8 cellular contexts compared by ENCODE assay signal in the genomic region with DNA sequence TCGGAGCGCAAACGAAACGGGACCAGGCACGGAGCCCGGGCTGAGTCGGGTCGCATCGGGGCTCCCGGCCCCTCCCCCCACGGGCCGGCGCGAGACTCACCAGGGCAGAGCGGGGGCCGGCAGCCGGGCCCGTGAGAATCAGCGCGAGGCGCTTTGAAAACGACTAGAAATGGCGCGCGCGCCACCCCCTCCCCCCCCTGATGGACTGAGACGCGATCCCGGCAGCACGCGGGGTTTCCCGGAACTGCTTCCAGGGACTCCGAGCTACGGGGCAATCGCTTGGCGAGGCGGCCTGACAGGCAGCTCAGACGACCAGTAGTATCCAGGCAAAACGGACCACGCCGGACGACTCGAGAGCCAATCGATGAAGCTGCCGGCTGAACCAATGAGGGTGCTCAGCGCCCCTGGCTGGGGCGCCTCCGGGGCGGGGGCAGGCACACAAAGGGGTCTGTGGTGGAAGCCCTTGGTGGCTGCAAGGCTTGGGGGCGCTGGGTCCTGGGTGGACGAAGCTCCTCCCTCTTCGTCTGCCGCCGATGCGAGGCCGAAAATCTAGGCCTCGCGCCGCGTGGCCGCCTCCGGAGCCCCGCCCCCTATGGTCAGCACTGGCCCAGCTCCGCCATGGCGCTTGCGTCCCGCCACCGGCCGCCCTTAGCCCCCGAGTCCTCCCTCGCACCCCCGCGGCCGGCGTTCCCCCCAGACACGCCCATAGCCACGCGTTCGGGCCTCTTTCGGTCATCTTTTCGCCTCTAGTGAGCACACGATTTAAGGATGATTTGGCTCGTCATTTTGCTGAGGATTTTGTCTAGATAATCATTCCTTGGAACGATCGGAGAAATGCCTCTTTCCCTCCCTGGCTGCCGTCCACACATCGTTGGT. TPM values are rescaled to one million over a fixed set of nuclear protein-coding genes. Genes with fewer than 3 reads are reported as not detected.
A peak's percentile ranks its signal among the peaks of the same experiment; 100 is the strongest.
DNase-seq lines count a peak whose midpoint lies in the region; ATAC-seq, FAIRE-seq and TF ChIP-seq lines count a peak whose summit lies in the region.

HNRNPR (minus strand) TSS at position 174 of the 876 bp plus-strand sequence. CDS start 3,276 bp downstream, outside the sequence.

- H3K9me3 ChIP-seq in KOPT-K1 (ENCODE audit: insufficient read depth, low read length, poor library complexity, severe bottlenecking) = no peaks in the 10 kb centered on the region
- H3K9me3 ChIP-seq in esophagus muscularis mucosa = no peaks in the 10 kb centered on the region
- H3K9me3 ChIP-seq in muscle layer of duodenum (ENCODE audit: control insufficient read depth in 1 of 2, low read length in 2 of 2) = no peaks in the 10 kb centered on the region

- H3K9me3 Mint-ChIP-seq in activated T-cell treated with anti-CD3 and anti-CD28 coated beads, Interleukin-2, amount 50 U/mL, for 72 hours = no peaks in the 10 kb centered on the region

- peak; percentile 91 for ATAC-seq in GM21786 (IDR thresholded peaks at IDR 0.05; ENCODE audit: unreplicated experiment)
- peak; percentile 96 for ATAC-seq in activated T-cell treated with anti-CD3 and anti-CD28 coated beads, Interleukin-2, amount 50 U/mL, for 72 hours (replicated peaks in 1 of 2)

- peak; percentile 99 for DNase-seq in DMS79 treated with DMSO at 0.1 percent for 48 hours (lab: John Stamatoyannopoulos, UW)
- peak; percentile 100 for DNase-seq in RCC 7860 (ENCODE audit: low spot score)
- DNase-seq in activated T-cell treated with anti-CD3 and anti-CD28 coated beads, Interleukin-2, amount 50 U/mL, for 72 hours = peak; percentile 97 to 100
- peak; percentile 100 for DNase-seq in esophagus muscularis mucosa (ENCODE audit: extremely low spot score)
- DNase-seq in stimulated activated CD8-positive, alpha-beta memory T cell treated with anti-CD3 and anti-CD28 coated beads, Interleukin-7, amount 100 ng/mL, for 4 hours (ENCODE audit: low read depth in 2 of 2) = peak; percentile 97 to 99

- H3K36me3 ChIP-seq in KOPT-K1 (ENCODE audit: insufficient read depth, low read length) = peaks cover 19% of the 10 kb centered on the region
- no peaks in the 10 kb centered on the region for H3K36me3 ChIP-seq in esophagus muscularis mucosa
- H3K36me3 ChIP-seq in muscle layer of duodenum (ENCODE audit: control insufficient read depth in 1 of 2, insufficient read depth in 2 of 2, low read length in 2 of 2) = peaks cover 0 to 9% of the 10 kb centered on the region in 2 donors

- peak in 1 of 3 experiments; percentile 23 for TF ChIP-seq CTCF in esophagus muscularis mucosa (IDR thresholded peaks at IDR 0.05)

- intact Hi-C loops in esophagus muscularis mucosa (cut with DNase I) = loop anchor here (1.0 to 10.0 kb wide), 3 partner anchors 24 to 190 kb away; partner anchors contain the start of gene E2F2

- H3K4me3 ChIP-seq in esophagus muscularis mucosa = peak within 1 kb of the TSS; percentile 76 to 94 (median 83)
- peak within 1 kb of the TSS; percentile 77 to 91 for H3K4me3 ChIP-seq in muscle layer of duodenum (ENCODE audit: low read depth in 1 of 2, low read length in 2 of 2)

- peak; percentile 91 for FAIRE-seq in RCC 7860 (lab: Jason Lieb, UNC)

- peak within 1 kb of the TSS; percentile 95 for H3K27ac Mint-ChIP-seq in activated T-cell treated with anti-CD3 and anti-CD28 coated beads, Interleukin-2, amount 50 U/mL, for 72 hours

- peaks cover 8 to 9% of the 10 kb centered on the region in 2 donors for H3K36me3 Mint-ChIP-seq in activated T-cell treated with anti-CD3 and anti-CD28 coated beads, Interleukin-2, amount 50 U/mL, for 72 hours (ENCODE audit: insufficient read depth in 2 of 2)

- TF ChIP-seq EP300 in esophagus muscularis mucosa (IDR thresholded peaks at IDR 0.05) = no peak

- H3K4me1 Mint-ChIP-seq in activated T-cell treated with anti-CD3 and anti-CD28 coated beads, Interleukin-2, amount 50 U/mL, for 72 hours (ENCODE audit: low read depth) = peaks cover 40% of the 10 kb centered on the region

- H3K4me1 ChIP-seq in esophagus muscularis mucosa (peaks cover 37 to 50% (median 47%) of the 10 kb centered on the region in 4 donors), muscle layer of duodenum (ENCODE audit: control insufficient read depth in 1 of 2, insufficient read depth in 2 of 2, low read length in 2 of 2) (peaks cover 23 to 37% of the 10 kb centered on the region in 2 donors)

- H3K27me3 Mint-ChIP-seq in activated T-cell treated with anti-CD3 and anti-CD28 coated beads, Interleukin-2, amount 50 U/mL, for 72 hours (ENCODE audit: low read depth) = no peaks in the 10 kb centered on the region

- H3K27ac ChIP-seq in KOPT-K1 (ENCODE audit: low read depth, low read length, poor library complexity, severe bottlenecking) (peak within 1 kb of the TSS; percentile 87), esophagus muscularis mucosa (replicated peaks in 1 of 4) (peak within 1 kb of the TSS; percentile 95 to 100 (median 96)), muscle layer of duodenum (ENCODE audit: low read length) (peak within 1 kb of the TSS; percentile 98)

- 1% methylated on average over 23 of the region's 87 CpGs for WGBS in esophagus muscularis mucosa

- TF ChIP-seq POLR2A in esophagus muscularis mucosa (IDR thresholded peaks at IDR 0.05; ENCODE audit: low read depth) = peak; percentile 87

- no peaks in the 10 kb centered on the region for H3K27me3 ChIP-seq in esophagus muscularis mucosa
- no peaks in the 10 kb centered on the region for H3K27me3 ChIP-seq in muscle layer of duodenum (ENCODE audit: low read depth, low read length)

- H3K4me3 Mint-ChIP-seq in activated T-cell treated with anti-CD3 and anti-CD28 coated beads, Interleukin-2, amount 50 U/mL, for 72 hours = peak within 1 kb of the TSS; percentile 97 to 99

RNA-seq across cellular contexts. Expression of gene HNRNPR, which starts in this region (rescaled TPM):
- total RNA-seq in activated T-cell treated with anti-CD3 and anti-CD28 coated beads, Interleukin-2, amount 50 U/mL, for 72 hours = 100 to 1,000 TPM; 127 TPM
- total RNA-seq in esophagus muscularis mucosa = 10 to 100 TPM; 59.8 to 75.7 (median 69.4) TPM

Comparison
In these comparisons a context has a peak if more than half of its experiments do, and no peak if none do; other contexts are left out.
1. Peak in every context shown above with its lines: DNase-seq, ATAC-seq, H3K4me3 ChIP-seq and H3K27ac ChIP-seq.